25 cellular contexts compared by ENCODE assay signal in the genomic region with DNA sequence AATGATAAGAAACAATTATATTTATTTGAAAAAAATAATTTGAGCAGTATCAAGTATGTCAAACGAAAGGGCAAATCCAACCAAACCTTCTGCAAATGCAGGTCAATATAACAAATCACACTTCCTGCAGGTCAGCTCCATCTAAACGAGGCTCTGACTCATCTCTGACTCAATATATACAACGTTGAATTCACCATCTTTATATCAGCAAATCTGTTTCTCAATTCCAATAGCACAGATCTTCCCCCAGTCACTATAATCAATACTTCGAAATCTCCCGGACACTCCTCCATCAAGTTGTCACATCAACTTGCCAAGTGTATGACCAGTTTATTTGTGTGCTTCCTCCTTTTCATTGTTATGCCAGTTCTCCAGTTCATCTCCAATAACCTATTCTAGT.
DNase-seq lines count a peak whose midpoint lies in the region; ATAC-seq, FAIRE-seq and TF ChIP-seq lines count a peak whose summit lies in the region.
"Had no signal": no experiment of that assay in that cellular context is flagged by ENCODE, and none has a peak within 500 bp of the region (broad histone marks: within the 10 kb centered on the region; RNA-seq: fewer than 3 reads in every experiment).

No MANE protein-coding gene starts in this region.

- in situ Hi-C loops in brain microvascular endothelial cell (cut with HindIII; ENCODE audit: low pct_ligation_motif_present, low sequenced_read_pairs): no loop called here

- no peaks in the 10 kb centered on the region for H3K36me3 ChIP-seq in brain microvascular endothelial cell (replicated peaks)
- H3K36me3 ChIP-seq: BE2C, ovary, tibial artery had no signal

- FAIRE-seq in GM12892 (lab: Jason Lieb, UNC): peak; percentile 69
- FAIRE-seq: G401.6 had no signal

- no peak for TF ChIP-seq CTCF in brain microvascular endothelial cell (IDR thresholded peaks at IDR 0.05; ENCODE audit: low read depth, low read length, missing control alignments)

- H3K27ac ChIP-seq in brain microvascular endothelial cell: peak overlapping the region; percentile 8
- H3K27ac ChIP-seq: hepatocyte, ovary, tibial artery had no signal

- H3K27me3 ChIP-seq in brain microvascular endothelial cell (replicated peaks): no peaks in the 10 kb centered on the region
- H3K27me3 ChIP-seq: BE2C, hepatocyte, ovary, tibial artery had no signal

- no peak overlapping the region for H3K4me3 ChIP-seq in brain microvascular endothelial cell (ENCODE audit: low read depth, low read length)
- H3K4me3 ChIP-seq: hepatocyte, ovary, tibial artery had no signal

- TF ChIP-seq POLR2A in GM12892 (IDR thresholded peaks at IDR 0.05; ENCODE audit: low read depth, low read length): no peak

- DNase-seq in GM12892 (ENCODE audit: insufficient read length): no peak
- peak; percentile 54 for DNase-seq in LHCN-M2 (ENCODE audit: low read depth)
- peak; percentile 28 for DNase-seq in brain microvascular endothelial cell
- DNase-seq in lung microvascular endothelial cell (ENCODE audit: low read depth in 2 of 2): peak; percentile 3 to 82
- no peak for DNase-seq in 8988T
- DNase-seq: activated CD4-positive, alpha-beta T cell treated with anti-CD3 and anti-CD28 coated beads for 4 hours; activated CD8-positive, alpha-beta memory T cell treated with anti-CD3 and anti-CD28 coated beads, Interleukin-2, amount 50 U/mL, for 4 hours; activated effector memory CD4-positive, alpha-beta T cell treated with anti-CD3 and anti-CD28 coated beads, Interleukin-2, amount 50 U/mL, for 16 hours; amniotic stem cell; BE2C; cerebellar nuclear complex; effector memory CD8-positive, alpha-beta T cell; H9; islet precursor cell; naive B cell; NCI-H2029 treated with DMSO at 0.1 percent for 48 hours; NK-92 treated with Interleukin-12 subunit alpha and Interleukin-12 subunit beta, amount 100 ng/mL, for 24 hours; ovary; stimulated activated naive CD4-positive, alpha-beta T cell treated with Interleukin-2 at 50 U/mL for 16 hours; tibial artery had no signal

- ATAC-seq in GM21390 (IDR thresholded peaks at IDR 0.05; ENCODE audit: unreplicated experiment) (no peak), GM18868 (IDR thresholded peaks at IDR 0.05; ENCODE audit: unreplicated experiment) (no peak)
- ATAC-seq: effector memory CD8-positive, alpha-beta T cell; sciatic nerve had no signal

Comparison
In these comparisons a context has a peak if more than half of its experiments do, and no peak if none do; other contexts are left out.
1. DNase-seq: peak in LHCN-M2 (single experiment), brain microvascular endothelial cell (single experiment) and lung microvascular endothelial cell (2 of 2); none in GM12892 (single experiment) and 8988T (single experiment).